In genomic region chr7:44912775-44913347, GRCh38 we compare ENCODE assay signal across 1 cellular context.
TF ChIP-seq lines count a peak whose summit lies in the region.

No MANE protein-coding gene starts in this region.

TF ChIP-seq in WTC11, 78 proteins besides CTCF, POLR2A, EP300 and RAD21 (continued from another document):
- TF ChIP-seq ZBTB43 (CRISPR knock-in tag; IDR thresholded peaks at IDR 0.05) (no peak), GRHL2 (CRISPR knock-in tag; IDR thresholded peaks at IDR 0.05; ENCODE audit: insufficient replicate concordance, severe bottlenecking) (no peak), ZNF416 (CRISPR knock-in tag; IDR thresholded peaks at IDR 0.05) (no peak), NFYB (CRISPR knock-in tag; conservative IDR thresholded peaks at IDR 0.05; ENCODE audit: low read depth) (no peak)
